8 cellular contexts compared by ENCODE assay signal in genomic region chr19:48321372-48321621, GRCh38. TPM values are rescaled to one million over a fixed set of nuclear protein-coding genes. Genes with fewer than 3 reads are reported as not detected.
DNase-seq lines count a peak whose midpoint lies in the region; ATAC-seq and TF ChIP-seq lines count a peak whose summit lies in the region.

No MANE protein-coding gene starts in this region.

- DNase-seq in A673 (ENCODE audit: low spot score): peak; percentile 98
- peak; percentile 94 for DNase-seq in NCI-H748 treated with DMSO at 0.1 percent for 48 hours (lab: John Stamatoyannopoulos, UW)
- DNase-seq in activated CD4-positive, alpha-beta T cell treated with anti-CD3 and anti-CD28 coated beads, Interleukin-2, amount 50 U/mL, for 4 hours: peak; percentile 95 to 96
- DNase-seq in dermis microvascular lymphatic vessel endothelial cell (ENCODE audit: low read depth in 2 of 2): peak; percentile 67 to 95
- DNase-seq in lung (ENCODE audit: low spot score): peak; percentile 98
- DNase-seq in stimulated activated CD4-positive, alpha-beta T cell treated with anti-CD3 and anti-CD28 coated beads, TNF-alpha, amount 100 ng/mL, for 4 hours (ENCODE audit: low read depth in 3 of 3): peak; percentile 91 to 96 (median 93)

- H3K4me1 ChIP-seq in A673 (ENCODE audit: insufficient read depth, low read length, poor library complexity, severe bottlenecking): peaks cover 47% of the 10 kb centered on the region
- H3K4me1 ChIP-seq in lung (ENCODE audit: control insufficient read depth in 2 of 2, insufficient read depth in 2 of 2, low read length in 2 of 2): peaks cover 7 to 8% of the 10 kb centered on the region in 2 donors

- H3K9me3 ChIP-seq in A673 (ENCODE audit: low read depth, low read length, poor library complexity, severe bottlenecking) (no peaks in the 10 kb centered on the region), lung (ENCODE audit: control insufficient read depth in 2 of 2, insufficient read depth in 1 of 2, low read length in 1 of 2) (no peaks in the 10 kb centered on the region)

- peak; percentile 44 for ATAC-seq in GM18907 (IDR thresholded peaks at IDR 0.05; ENCODE audit: unreplicated experiment)
- ATAC-seq in HG03520 (IDR thresholded peaks at IDR 0.05; ENCODE audit: unreplicated experiment): peak; percentile 44
- peak; percentile 84 for ATAC-seq in lung (ENCODE audit: insufficient read depth, low FRiP score)

- H3K36me3 ChIP-seq in A673 (ENCODE audit: insufficient read depth, low read length, poor library complexity, severe bottlenecking) (no peaks in the 10 kb centered on the region), lung (ENCODE audit: control insufficient read depth in 2 of 2, insufficient read depth in 2 of 2, low read length in 2 of 2) (no peaks in the 10 kb centered on the region)

- TF ChIP-seq CTCF in A673 (conservative IDR thresholded peaks at IDR 0.05; ENCODE audit: low read depth, low read length) (no peak), lung (IDR thresholded peaks at IDR 0.05; ENCODE audit: control extremely low read depth, extremely low read depth) (no peak)

- CTCF ChIA-PET in A673 (lab: Charles Lee): interaction anchor here (0.5 to 1.8 kb wide), 8 partner anchors 12 to 467 kb away, joined by 3 to 29 read pairs (median 4); partner anchors contain the start of gene KDELR1

- WGBS in lung, 2 donors: 1% methylated on average over 22 of the region's 22 CpGs

- H3K27ac ChIP-seq in A673 (ENCODE audit: low read depth, low read length, poor library complexity, severe bottlenecking): peak overlapping the region; percentile 97
- H3K27ac ChIP-seq in lung (ENCODE audit: low read depth in 1 of 2, low read length in 1 of 2): peak overlapping the region; percentile 94 to 95

- intact Hi-C loops in A673 (cut with micrococcal nuclease; ENCODE audit: unreplicated experiment): loop anchor here (2.0 to 5.0 kb wide), 3 partner anchors 76 to 264 kb away; no protein-coding TSS in a partner anchor

- H3K4me3 ChIP-seq in A673 (ENCODE audit: low read depth, low read length, poor library complexity, severe bottlenecking) (peak overlapping the region; percentile 57), lung (peak overlapping the region; percentile 32)

- no TSS peak for BruUV-seq in A673 (replicated peaks; lab: Mats Ljungman, UMichigan)

- H3K27me3 ChIP-seq in A673 (replicated peaks; ENCODE audit: insufficient read depth, low read depth, low read length, poor library complexity) (no peaks in the 10 kb centered on the region), lung (ENCODE audit: control insufficient read depth, insufficient read depth) (no peaks in the 10 kb centered on the region)

- POLR2A ChIA-PET in A673 (lab: Charles Lee; ENCODE audit: low non-redundant PET): no interaction called here

RNA-seq across cellular contexts. Expression of gene EMP3, which starts 4.1 kb away (rescaled TPM):
- total RNA-seq in A673 (2021): 170 and 187 TPM in 2 replicates
- total RNA-seq in dermis microvascular lymphatic vessel endothelial cell: 3.3 and 3.4 TPM in 2 replicates
- total RNA-seq in lung: 100 to 1,000 TPM in 1 of 2 donors, 10 to 100 TPM in 1; 36.9 to 189 TPM
- polyA plus RNA-seq in lung: 100 to 1,000 TPM; 256 to 276 TPM

RNA-seq across cellular contexts. Expression of gene TMEM143, which starts 42.4 kb away (rescaled TPM):
- total RNA-seq in A673 (2021) (7.5 and 7.9 TPM in 2 replicates), dermis microvascular lymphatic vessel endothelial cell (1.6 and 1.8 TPM in 2 replicates), lung (10 to 100 TPM; 10.9 to 12.3 TPM)
- polyA plus RNA-seq in lung: 1 to 10 TPM; 4.1 to 7.6 TPM

RNA-seq across cellular contexts. Expression of gene SYNGR4, which starts 42.9 kb away (rescaled TPM):
- 0.50 TPM in 1 of 2 replicates, not detected in the other for total RNA-seq in A673 (2021)
- not detected in 2 replicates for total RNA-seq in dermis microvascular lymphatic vessel endothelial cell
- total RNA-seq in lung: not detected
- polyA plus RNA-seq in lung: not detected

RNA-seq across cellular contexts. Expression of gene ZNF114, which starts 51.4 kb away (rescaled TPM):
- total RNA-seq in A673 (2021) (9.5 and 11.7 TPM in 2 replicates), dermis microvascular lymphatic vessel endothelial cell (0.51 and 0.77 TPM in 2 replicates), lung (1 to 10 TPM; 1.5 to 4.1 TPM)
- polyA plus RNA-seq in lung: under 1 TPM; 0.37 to 0.63 TPM

Comparison
In these comparisons a context has a peak if more than half of its experiments do, and no peak if none do; other contexts are left out.
1. Peak in every context shown above with its lines: DNase-seq, ATAC-seq, H3K4me3 ChIP-seq and H3K27ac ChIP-seq.